22 cellular contexts compared by ENCODE assay signal in genomic region chr18:24459772-24460171, GRCh38. TPM values are rescaled to one million over a fixed set of nuclear protein-coding genes. Genes with fewer than 3 reads are reported as not detected.
DNase-seq lines count a peak whose midpoint lies in the region; ATAC-seq and TF ChIP-seq lines count a peak whose summit lies in the region.
"Had no signal": no experiment of that assay in that cellular context is flagged by ENCODE, and none has a peak within 500 bp of the region (broad histone marks: within the 10 kb centered on the region; RNA-seq: fewer than 3 reads in every experiment).

No MANE protein-coding gene starts in this region.

- H3K9me3 ChIP-seq in neutrophil = no peaks in the 10 kb centered on the region
- no peaks in the 10 kb centered on the region for H3K9me3 ChIP-seq in CD4-positive, alpha-beta T cell (ENCODE audit: control insufficient read depth, low read length)
- H3K9me3 ChIP-seq: MG63 had no signal

- H3K27me3 ChIP-seq in neutrophil = no peaks in the 10 kb centered on the region
- H3K27me3 ChIP-seq in CD4-positive, alpha-beta T cell (ENCODE audit: control insufficient read depth, insufficient read depth, low read length) = no peaks in the 10 kb centered on the region
- H3K27me3 ChIP-seq: MG63 had no signal

- CTCF ChIA-PET in CD4-positive, alpha-beta T cell (lab: Charles Lee) = no interaction called here

- POLR2A ChIA-PET in activated naive CD8-positive, alpha-beta T cell treated with anti-CD3 and anti-CD28 coated beads, Interleukin-2, amount 10 ng/mL, durations not matched to agents 7 days and 5 days (lab: Charles Lee) = no interaction called here
- POLR2A ChIA-PET in CD4-positive, alpha-beta T cell (lab: Charles Lee) = interaction anchor here (0.6 kb wide), 1 partner anchor 71 kb away, joined by 4 read pairs; no protein-coding TSS in a partner anchor

- TF ChIP-seq POLR2A in NB4 (IDR thresholded peaks at IDR 0.05; ENCODE audit: extremely low read depth, insufficient read length) = no peak

- ATAC-seq in activated naive CD8-positive, alpha-beta T cell treated with anti-CD3 and anti-CD28 coated beads, Interleukin-2, amount 10 ng/mL, durations not matched to agents 7 days and 5 days (ENCODE audit: low read depth) = no peak
- no peak for ATAC-seq in activated naive CD8-positive, alpha-beta T cell treated with anti-CD3 and anti-CD28 coated beads, Interleukin-2, amount 50 U/mL, for 24 hours
- ATAC-seq in CD4-positive, alpha-beta T cell (ENCODE audit: poor library complexity) = no peak
- no peak for ATAC-seq in activated naive CD4-positive, alpha-beta T cell treated with anti-CD3 and anti-CD28 coated beads, Interleukin-2, amount 50 U/mL, for 72 hours
- ATAC-seq: SK-N-SH treated with all-trans-retinoic acid at 6 μM for 48 hours had no signal

- H3K27ac ChIP-seq in neutrophil = peak overlapping the region; percentile 84
- H3K27ac ChIP-seq in CD4-positive, alpha-beta T cell (ENCODE audit: low read depth, low read length) = no peak overlapping the region
- H3K27ac ChIP-seq: PC-9 had no signal

- peaks cover 4% of the 10 kb centered on the region for H3K36me3 Mint-ChIP-seq in activated naive CD8-positive, alpha-beta T cell treated with anti-CD3 and anti-CD28 coated beads, Interleukin-2, amount 10 ng/mL, durations not matched to agents 7 days and 5 days
- H3K36me3 Mint-ChIP-seq in activated naive CD8-positive, alpha-beta T cell treated with anti-CD3 and anti-CD28 coated beads, Interleukin-2, amount 50 U/mL, for 24 hours (ENCODE audit: low read depth) = peaks cover 5% of the 10 kb centered on the region
- peaks cover 5% of the 10 kb centered on the region for H3K36me3 Mint-ChIP-seq in CD4-positive, alpha-beta T cell (ENCODE audit: low read depth)
- H3K36me3 Mint-ChIP-seq in activated naive CD4-positive, alpha-beta T cell treated with anti-CD3 and anti-CD28 coated beads, Interleukin-2, amount 50 U/mL, for 72 hours = peaks cover 0 to 16% of the 10 kb centered on the region in 2 donors

- no peak overlapping the region for H3K4me3 Mint-ChIP-seq in activated naive CD8-positive, alpha-beta T cell treated with anti-CD3 and anti-CD28 coated beads, Interleukin-2, amount 10 ng/mL, durations not matched to agents 7 days and 5 days
- no peak overlapping the region for H3K4me3 Mint-ChIP-seq in activated naive CD8-positive, alpha-beta T cell treated with anti-CD3 and anti-CD28 coated beads, Interleukin-2, amount 50 U/mL, for 24 hours
- no peak overlapping the region for H3K4me3 Mint-ChIP-seq in CD4-positive, alpha-beta T cell

- H3K4me3 ChIP-seq in NB4 (ENCODE audit: low read depth, low read length) (no peak overlapping the region), neutrophil (ENCODE audit: low read depth in 1 of 2, low read length in 1 of 2) (no peak overlapping the region)
- H3K4me3 ChIP-seq: MG63, PC-9 had no signal

- intact Hi-C loops in CD4-positive, alpha-beta T cell (cut with DNase I, micrococcal nuclease) = no loop called here

- no peaks in the 10 kb centered on the region for H3K36me3 ChIP-seq in neutrophil
- H3K36me3 ChIP-seq: MG63 had no signal

- peak overlapping the region; percentile 53 for H3K27ac Mint-ChIP-seq in activated naive CD8-positive, alpha-beta T cell treated with anti-CD3 and anti-CD28 coated beads, Interleukin-2, amount 10 ng/mL, durations not matched to agents 7 days and 5 days
- H3K27ac Mint-ChIP-seq in activated naive CD8-positive, alpha-beta T cell treated with anti-CD3 and anti-CD28 coated beads, Interleukin-2, amount 50 U/mL, for 24 hours = no peak overlapping the region
- no peak overlapping the region for H3K27ac Mint-ChIP-seq in CD4-positive, alpha-beta T cell
- no peak overlapping the region for H3K27ac Mint-ChIP-seq in activated naive CD4-positive, alpha-beta T cell treated with anti-CD3 and anti-CD28 coated beads, Interleukin-2, amount 50 U/mL, for 72 hours

- TF ChIP-seq CTCF in NB4 (IDR thresholded peaks at IDR 0.05; ENCODE audit: low read depth, low read length) (no peak), neutrophil (IDR thresholded peaks at IDR 0.05) (no peak)
- TF ChIP-seq CTCF in CD4-positive, alpha-beta T cell (IDR thresholded peaks at IDR 0.05) = no peak

- H3K4me1 Mint-ChIP-seq in activated naive CD8-positive, alpha-beta T cell treated with anti-CD3 and anti-CD28 coated beads, Interleukin-2, amount 10 ng/mL, durations not matched to agents 7 days and 5 days = peaks cover 5% of the 10 kb centered on the region
- peaks cover 8% of the 10 kb centered on the region for H3K4me1 Mint-ChIP-seq in activated naive CD8-positive, alpha-beta T cell treated with anti-CD3 and anti-CD28 coated beads, Interleukin-2, amount 50 U/mL, for 24 hours
- H3K4me1 Mint-ChIP-seq in CD4-positive, alpha-beta T cell (ENCODE audit: low read depth) = no peaks in the 10 kb centered on the region

- DNase-seq in activated naive CD8-positive, alpha-beta T cell treated with anti-CD3 and anti-CD28 coated beads, Interleukin-2, amount 10 ng/mL, durations not matched to agents 7 days and 5 days = no peak
- no peak for DNase-seq in activated naive CD8-positive, alpha-beta T cell treated with anti-CD3 and anti-CD28 coated beads, Interleukin-2, amount 50 U/mL, for 24 hours
- DNase-seq in NB4 (ENCODE audit: low read depth) = peak; percentile 38
- DNase-seq in SIG-M5 treated with dmso at 0.1 percent for 504 hours (lab: John Stamatoyannopoulos, UW; ENCODE audit: unreplicated experiment) = peak; percentile 74
- DNase-seq in CD4-positive, alpha-beta T cell = no peak
- DNase-seq in GDM1 (lab: John Stamatoyannopoulos, UW) = no peak
- DNase-seq in activated naive CD4-positive, alpha-beta T cell treated with anti-CD3 and anti-CD28 coated beads, Interleukin-2, amount 50 U/mL, for 72 hours (ENCODE audit: low spot score in 2 of 2) = no peak
- DNase-seq: AML-193, C1 segment of cervical spinal cord, MG63, NCI-H1105 treated with DMSO at 0.1 percent for 48 hours, NCI-H2081, NCI-H2171, NCI-H524 treated with DMSO at 0.1 percent for 48 hours, NCI-H82, PC-9, RPMI8226, SHP77 had no signal

- H3K27me3 Mint-ChIP-seq in activated naive CD8-positive, alpha-beta T cell treated with anti-CD3 and anti-CD28 coated beads, Interleukin-2, amount 10 ng/mL, durations not matched to agents 7 days and 5 days = no peaks in the 10 kb centered on the region
- no peaks in the 10 kb centered on the region for H3K27me3 Mint-ChIP-seq in activated naive CD8-positive, alpha-beta T cell treated with anti-CD3 and anti-CD28 coated beads, Interleukin-2, amount 50 U/mL, for 24 hours
- no peaks in the 10 kb centered on the region for H3K27me3 Mint-ChIP-seq in CD4-positive, alpha-beta T cell

- H3K4me1 ChIP-seq in neutrophil (ENCODE audit: control insufficient read depth in 1 of 2, insufficient read depth in 1 of 2, low read depth in 1 of 2, low read length in 1 of 2) = peaks cover 49 to 54% of the 10 kb centered on the region in 2 experiments

- H3K9me3 Mint-ChIP-seq in activated naive CD8-positive, alpha-beta T cell treated with anti-CD3 and anti-CD28 coated beads, Interleukin-2, amount 10 ng/mL, durations not matched to agents 7 days and 5 days = no peaks in the 10 kb centered on the region
- H3K9me3 Mint-ChIP-seq in activated naive CD8-positive, alpha-beta T cell treated with anti-CD3 and anti-CD28 coated beads, Interleukin-2, amount 50 U/mL, for 24 hours = no peaks in the 10 kb centered on the region
- H3K9me3 Mint-ChIP-seq in CD4-positive, alpha-beta T cell = no peaks in the 10 kb centered on the region
- no peaks in the 10 kb centered on the region for H3K9me3 Mint-ChIP-seq in activated naive CD4-positive, alpha-beta T cell treated with anti-CD3 and anti-CD28 coated beads, Interleukin-2, amount 50 U/mL, for 72 hours

RNA-seq across cellular contexts. Expression of gene HRH4, which starts 0.7 kb away (rescaled TPM):
- total RNA-seq in activated naive CD8-positive, alpha-beta T cell treated with anti-CD3 and anti-CD28 coated beads, Interleukin-2, amount 10 ng/mL, durations not matched to agents 7 days and 5 days = under 1 TPM; 0.22 to 0.23 TPM
- total RNA-seq in CD4-positive, alpha-beta T cell = under 1 TPM; 0.22 to 0.34 TPM
- not detected for total RNA-seq in activated naive CD4-positive, alpha-beta T cell treated with anti-CD3 and anti-CD28 coated beads, Interleukin-2, amount 50 U/mL, for 72 hours
- total RNA-seq: A172, Daoy, PC-9 had no signal

RNA-seq across cellular contexts. Expression of gene IMPACT, which starts 33.3 kb away (rescaled TPM):
- total RNA-seq in activated naive CD8-positive, alpha-beta T cell treated with anti-CD3 and anti-CD28 coated beads, Interleukin-2, amount 10 ng/mL, durations not matched to agents 7 days and 5 days = 10 to 100 TPM; 14.1 to 14.7 TPM
- total RNA-seq in CD4-positive, alpha-beta T cell = 10 to 100 TPM in 1 of 2 experiments, 1 to 10 TPM in 1; 8.4 to 10.6 TPM
- total RNA-seq in activated naive CD4-positive, alpha-beta T cell treated with anti-CD3 and anti-CD28 coated beads, Interleukin-2, amount 50 U/mL, for 72 hours = 10 to 100 TPM in 1 of 2 donors, 1 to 10 TPM in 1; 7.4 to 13.6 TPM

Comparison
In these comparisons a context has a peak if more than half of its experiments do, and no peak if none do; other contexts are left out.
1. DNase-seq: peak in NB4 (single experiment) and SIG-M5 treated with dmso at 0.1 percent for 504 hours (single experiment); none in activated naive CD8-positive, alpha-beta T cell treated with anti-CD3 and anti-CD28 coated beads, Interleukin-2, amount 10 ng/mL, durations not matched to agents 7 days and 5 days (single experiment), activated naive CD8-positive, alpha-beta T cell treated with anti-CD3 and anti-CD28 coated beads, Interleukin-2, amount 50 U/mL, for 24 hours (single experiment), CD4-positive, alpha-beta T cell (0 of 10), GDM1 (single experiment) and activated naive CD4-positive, alpha-beta T cell treated with anti-CD3 and anti-CD28 coated beads, Interleukin-2, amount 50 U/mL, for 72 hours (0 of 2).